10 cellular contexts compared by ENCODE assay signal in genomic region chr4:108433832-108434231, GRCh38.
A peak's percentile ranks its signal among the peaks of the same experiment; 100 is the strongest.
DNase-seq lines count a peak whose midpoint lies in the region; ATAC-seq and TF ChIP-seq lines count a peak whose summit lies in the region.
"Had no signal": no experiment of that assay in that cellular context is flagged by ENCODE, and none has a peak within 500 bp of the region (broad histone marks: within the 10 kb centered on the region; RNA-seq: fewer than 3 reads in every experiment).

No MANE protein-coding gene starts in this region.

- ATAC-seq in HG02973 (IDR thresholded peaks at IDR 0.05; ENCODE audit: unreplicated experiment) (no peak), GM18870 (IDR thresholded peaks at IDR 0.05; ENCODE audit: unreplicated experiment) (no peak)

- no peak for TF ChIP-seq CTCF in chondrocyte (IDR thresholded peaks at IDR 0.05)

- H3K4me3 Mint-ChIP-seq in T-helper 2 cell treated with Interferon-gamma antibody and Interleukin-4, amounts not matched to agents 5 μg/mL and 100 μg/mL, for 36 hours, result peak overlapping the region; percentile 53
- H3K4me3 Mint-ChIP-seq in chondrocyte (ENCODE audit: unreplicated experiment), result no peak overlapping the region

- no peaks in the 10 kb centered on the region for H3K27me3 Mint-ChIP-seq in T-helper 2 cell treated with Interferon-gamma antibody and Interleukin-4, amounts not matched to agents 5 μg/mL and 100 μg/mL, for 36 hours (ENCODE audit: low read depth)
- peaks cover 2% of the 10 kb centered on the region for H3K27me3 Mint-ChIP-seq in chondrocyte (ENCODE audit: low read depth)

- peak overlapping the region; percentile 83 for H3K27ac Mint-ChIP-seq in T-helper 2 cell treated with Interferon-gamma antibody and Interleukin-4, amounts not matched to agents 5 μg/mL and 100 μg/mL, for 36 hours
- H3K27ac Mint-ChIP-seq in chondrocyte (ENCODE audit: unreplicated experiment), result peak overlapping the region; percentile 43

- peak; percentile 66 for DNase-seq in activated CD8-positive, alpha-beta memory T cell treated with anti-CD3 and anti-CD28 coated beads for 24 hours
- no peak for DNase-seq in activated CD8-positive, alpha-beta memory T cell treated with anti-CD3 and anti-CD28 coated beads, Interleukin-2, amount 50 U/mL, for 48 hours
- DNase-seq in T-helper 2 cell treated with Interferon-gamma antibody and Interleukin-4, amounts not matched to agents 5 μg/mL and 100 μg/mL, for 36 hours (ENCODE audit: low spot score), result peak; percentile 42
- DNase-seq in chondrocyte (ENCODE audit: low spot score) (no peak), NCI-H1092 (lab: John Stamatoyannopoulos, UW) (no peak)
- DNase-seq in stimulated activated CD4-positive, alpha-beta T cell treated with anti-CD3 and anti-CD28 coated beads, Interleukin-1b, Interleukin-23, amount 100 ng/mL, for 48 hours, result peak; percentile 26
- DNase-seq: NCI-H69, thyroid gland had no signal

- H3K4me1 Mint-ChIP-seq in T-helper 2 cell treated with Interferon-gamma antibody and Interleukin-4, amounts not matched to agents 5 μg/mL and 100 μg/mL, for 36 hours (ENCODE audit: low read depth), result peaks cover 35% of the 10 kb centered on the region
- H3K4me1 Mint-ChIP-seq in chondrocyte (ENCODE audit: low read depth), result peaks cover 16% of the 10 kb centered on the region

- peaks cover 4% of the 10 kb centered on the region for H3K9me3 Mint-ChIP-seq in T-helper 2 cell treated with Interferon-gamma antibody and Interleukin-4, amounts not matched to agents 5 μg/mL and 100 μg/mL, for 36 hours
- H3K9me3 Mint-ChIP-seq in chondrocyte (ENCODE audit: low read depth), result peaks cover 3% of the 10 kb centered on the region

- peaks cover 3% of the 10 kb centered on the region for H3K36me3 Mint-ChIP-seq in T-helper 2 cell treated with Interferon-gamma antibody and Interleukin-4, amounts not matched to agents 5 μg/mL and 100 μg/mL, for 36 hours (ENCODE audit: low read depth)
- peaks cover 2% of the 10 kb centered on the region for H3K36me3 Mint-ChIP-seq in chondrocyte (ENCODE audit: low read depth)

Comparison
In these comparisons a context has a peak if more than half of its experiments do, and no peak if none do; other contexts are left out.
1. DNase-seq: peak in activated CD8-positive, alpha-beta memory T cell treated with anti-CD3 and anti-CD28 coated beads for 24 hours (single experiment), T-helper 2 cell treated with Interferon-gamma antibody and Interleukin-4, amounts not matched to agents 5 μg/mL and 100 μg/mL, for 36 hours (single experiment) and stimulated activated CD4-positive, alpha-beta T cell treated with anti-CD3 and anti-CD28 coated beads, Interleukin-1b, Interleukin-23, amount 100 ng/mL, for 48 hours (single experiment); none in activated CD8-positive, alpha-beta memory T cell treated with anti-CD3 and anti-CD28 coated beads, Interleukin-2, amount 50 U/mL, for 48 hours (single experiment), chondrocyte (single experiment) and NCI-H1092 (single experiment).